In the genomic region with DNA sequence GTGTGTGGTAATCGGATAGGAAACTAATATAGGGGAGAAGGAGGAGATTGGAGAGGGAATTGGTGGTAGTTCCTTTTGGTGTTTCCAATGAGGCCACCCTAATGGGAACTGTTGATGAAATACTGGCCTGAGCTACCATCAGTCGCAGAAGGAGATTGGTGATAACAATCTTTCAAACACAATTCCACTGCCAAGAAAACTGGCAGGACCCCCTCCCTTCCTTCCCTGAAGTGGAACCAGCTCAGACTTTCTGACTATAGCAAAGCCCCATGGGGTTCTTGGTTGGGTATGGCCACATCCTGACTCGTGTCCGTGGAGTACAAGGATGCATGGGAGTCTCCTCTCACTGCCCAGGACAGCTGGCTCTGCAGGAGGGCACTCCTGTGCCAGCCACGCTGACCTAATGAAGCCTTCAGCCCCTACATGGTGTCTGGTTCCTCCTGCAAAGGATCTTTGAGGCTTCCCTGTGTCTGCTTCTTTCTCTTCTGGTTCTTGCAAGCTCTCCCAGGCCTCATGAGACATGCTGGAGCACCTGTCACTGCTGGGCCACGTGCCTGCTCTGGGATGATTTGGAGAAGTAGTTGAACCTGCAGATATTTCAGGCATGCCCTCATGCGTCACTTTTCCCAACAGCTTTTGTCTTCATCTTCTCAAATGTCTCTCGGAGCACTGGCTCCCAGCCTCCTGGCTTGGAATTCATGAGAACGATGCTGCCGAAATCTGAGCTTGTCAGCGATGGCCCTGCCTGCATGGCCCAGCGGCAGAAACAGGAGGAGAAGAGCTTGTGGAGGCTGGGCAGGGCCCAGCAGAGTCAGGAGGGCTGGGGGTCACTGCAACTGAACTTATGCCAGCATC, we compare ENCODE assay signal across 1 cellular context.
TF ChIP-seq lines count a peak whose summit lies in the region.

No MANE protein-coding gene starts in this region.

TF ChIP-seq in H1, 55 proteins besides CTCF, POLR2A, EP300 and RAD21:
- no peak for TF ChIP-seq HDAC6 (IDR thresholded peaks at IDR 0.05; ENCODE audit: low read depth, low read length)
- no peak for TF ChIP-seq HDAC2 (IDR thresholded peaks at IDR 0.05; ENCODE audit: borderline replicate concordance in 1 of 2, low read depth in 2 of 2, low read length in 2 of 2)
TF ChIP-seq in H1: peak in this region for 0.
